ENCODE assay signal across 1 cellular context in the genomic region with DNA sequence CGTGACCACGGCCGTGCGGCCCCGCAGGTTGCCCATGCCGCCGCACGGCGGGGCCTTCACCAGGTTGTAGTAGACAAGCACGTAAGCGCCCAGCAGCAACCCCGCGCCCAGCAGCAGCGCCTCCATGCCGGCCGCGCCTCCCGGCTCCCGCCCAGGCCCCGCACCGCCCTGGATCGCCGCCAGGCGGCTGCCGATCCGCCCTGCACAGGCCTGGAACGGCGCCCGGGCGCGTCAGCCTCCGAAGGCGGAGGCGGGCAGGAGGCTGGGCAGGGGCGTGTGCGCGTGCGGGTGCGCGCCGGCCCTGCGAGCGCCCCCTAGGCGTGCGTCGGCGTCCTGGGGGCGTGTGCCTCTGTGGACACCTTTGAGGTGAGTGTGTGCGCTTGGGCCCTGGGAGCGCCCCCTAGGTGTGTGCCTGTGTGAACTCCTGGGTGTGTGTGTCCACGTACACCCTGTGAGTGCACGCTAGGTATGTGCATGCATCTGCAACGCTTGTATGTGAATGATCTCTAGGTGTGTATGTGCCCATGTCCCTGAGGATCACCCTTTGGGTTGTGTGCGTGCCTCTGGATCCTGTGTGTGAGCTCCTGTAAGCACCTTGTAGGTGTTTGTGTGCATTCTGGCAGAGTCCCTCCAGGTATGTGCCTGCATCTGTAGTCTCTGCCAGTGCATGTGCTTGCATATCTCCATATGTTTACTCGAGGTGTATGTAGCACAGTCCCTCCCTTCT.
TF ChIP-seq lines count a peak whose summit lies in the region.

TSS of gene DHRS13 (minus strand) at position 261 of the 727 bp plus-strand sequence. CDS start at position 126, 135 bp downstream.

TF ChIP-seq in K562, 482 proteins besides CTCF, POLR2A, EP300 and RAD21 (continued from another document and continues in another):
- no peak; the same call in 1 of the 2 replicates for TF ChIP-seq MGA (IDR thresholded peaks at IDR 0.05)
- peak; percentile 44; the same call in 1 of the 2 replicates for TF ChIP-seq RUNX1 (IDR thresholded peaks at IDR 0.05; ENCODE audit: low read depth)
- no peak for TF ChIP-seq SMAD3 (CRISPR knock-in tag; conservative IDR thresholded peaks at IDR 0.05)
- TF ChIP-seq E2F4 (CRISPR knock-in tag; IDR thresholded peaks at IDR 0.05; ENCODE audit: low read depth) = no peak
- TF ChIP-seq CHCHD3 (CRISPR knock-in tag; IDR thresholded peaks at IDR 0.05) = no peak
- TF ChIP-seq BRF1 (IDR thresholded peaks at IDR 0.05; ENCODE audit: borderline replicate concordance, extremely low read depth, insufficient read length) = no peak
- TF ChIP-seq ZNF282 (CRISPR knock-in tag; IDR thresholded peaks at IDR 0.05) = no peak
- peak; percentile 76 for TF ChIP-seq TAF1 (IDR thresholded peaks at IDR 0.05; ENCODE audit: control insufficient read depth, extremely low read depth, insufficient read depth, low read length, severe bottlenecking)
- TF ChIP-seq ARNT (IDR thresholded peaks at IDR 0.05) = no peak
- no peak for TF ChIP-seq FOXA1 (IDR thresholded peaks at IDR 0.05; ENCODE audit: borderline replicate concordance)
- no peak; the same call in 1 of the 2 replicates for TF ChIP-seq TCF7 (IDR thresholded peaks at IDR 0.05; ENCODE audit: borderline replicate concordance)
- no peak for TF ChIP-seq TAL1 (IDR thresholded peaks at IDR 0.05)
- TF ChIP-seq ZNF431 (CRISPR knock-in tag; IDR thresholded peaks at IDR 0.05) = no peak; the same call in 1 of the 2 replicates
- peak; percentile 84 for TF ChIP-seq RBFOX2 (IDR thresholded peaks at IDR 0.05; ENCODE audit: low read depth, low read length)
- peak; percentile 76 for TF ChIP-seq POLR2AphosphoS5 (IDR thresholded peaks at IDR 0.05; ENCODE audit: control insufficient read depth, insufficient read depth, low read depth, low read length)
- no peak for TF ChIP-seq HMG20A (CRISPR knock-in tag; conservative IDR thresholded peaks at IDR 0.05)
- no peak for TF ChIP-seq TSHZ1 (CRISPR knock-in tag; IDR thresholded peaks at IDR 0.05)
- TF ChIP-seq, protein P1, sequence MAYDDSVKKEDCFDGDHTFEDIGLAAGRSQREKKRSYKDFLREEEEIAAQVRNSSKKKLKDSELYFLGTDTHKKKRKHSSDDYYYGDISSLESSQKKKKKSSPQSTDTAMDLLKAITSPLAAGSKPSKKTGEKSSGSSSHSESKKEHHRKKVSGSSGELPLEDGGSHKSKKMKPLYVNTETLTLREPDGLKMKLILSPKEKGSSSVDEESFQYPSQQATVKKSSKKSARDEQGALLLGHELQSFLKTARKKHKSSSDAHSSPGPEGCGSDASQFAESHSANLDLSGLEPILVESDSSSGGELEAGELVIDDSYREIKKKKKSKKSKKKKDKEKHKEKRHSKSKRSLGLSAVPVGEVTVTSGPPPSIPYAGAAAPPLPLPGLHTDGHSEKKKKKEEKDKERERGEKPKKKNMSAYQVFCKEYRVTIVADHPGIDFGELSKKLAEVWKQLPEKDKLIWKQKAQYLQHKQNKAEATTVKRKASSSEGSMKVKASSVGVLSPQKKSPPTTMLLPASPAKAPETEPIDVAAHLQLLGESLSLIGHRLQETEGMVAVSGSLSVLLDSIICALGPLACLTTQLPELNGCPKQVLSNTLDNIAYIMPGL (CRISPR knock-in tag; IDR thresholded peaks at IDR 0.05) = peak; percentile 98
- no peak for TF ChIP-seq BRCA1 (IDR thresholded peaks at IDR 0.05)
- no peak for TF ChIP-seq BRCA1 (CRISPR knock-in tag; IDR thresholded peaks at IDR 0.05)
- TF ChIP-seq FOS (IDR thresholded peaks at IDR 0.05; ENCODE audit: extremely low read depth, insufficient read length) = no peak
- TF ChIP-seq HMBOX1 (IDR thresholded peaks at IDR 0.05) = no peak
- TF ChIP-seq SRSF1 (IDR thresholded peaks at IDR 0.05; ENCODE audit: low read depth, low read length) = no peak
- TF ChIP-seq FOXJ2 (tag; IDR thresholded peaks at IDR 0.05) = no peak
- no peak for TF ChIP-seq NCOA2 (IDR thresholded peaks at IDR 0.05; ENCODE audit: partially characterized antibody in 2 of 2)
- TF ChIP-seq ZNF23 (CRISPR knock-in tag; IDR thresholded peaks at IDR 0.05) = no peak
- no peak for TF ChIP-seq MTA1 (IDR thresholded peaks at IDR 0.05; ENCODE audit: borderline replicate concordance)
- TF ChIP-seq ZNF146 (CRISPR knock-in tag; IDR thresholded peaks at IDR 0.05; ENCODE audit: unreplicated experiment) = peak; percentile 13
- peak; percentile 66; the same call in 1 of the 2 replicates for TF ChIP-seq ZNF766 (CRISPR knock-in tag; conservative IDR thresholded peaks at IDR 0.05)
- no peak for TF ChIP-seq SP2 (IDR thresholded peaks at IDR 0.05; ENCODE audit: extremely low read depth, low read depth, low read length, poor library complexity, severe bottlenecking)
- peak; percentile 89 for TF ChIP-seq ESRRA (IDR thresholded peaks at IDR 0.05; ENCODE audit: borderline replicate concordance, low read depth)
- TF ChIP-seq, protein P2, sequence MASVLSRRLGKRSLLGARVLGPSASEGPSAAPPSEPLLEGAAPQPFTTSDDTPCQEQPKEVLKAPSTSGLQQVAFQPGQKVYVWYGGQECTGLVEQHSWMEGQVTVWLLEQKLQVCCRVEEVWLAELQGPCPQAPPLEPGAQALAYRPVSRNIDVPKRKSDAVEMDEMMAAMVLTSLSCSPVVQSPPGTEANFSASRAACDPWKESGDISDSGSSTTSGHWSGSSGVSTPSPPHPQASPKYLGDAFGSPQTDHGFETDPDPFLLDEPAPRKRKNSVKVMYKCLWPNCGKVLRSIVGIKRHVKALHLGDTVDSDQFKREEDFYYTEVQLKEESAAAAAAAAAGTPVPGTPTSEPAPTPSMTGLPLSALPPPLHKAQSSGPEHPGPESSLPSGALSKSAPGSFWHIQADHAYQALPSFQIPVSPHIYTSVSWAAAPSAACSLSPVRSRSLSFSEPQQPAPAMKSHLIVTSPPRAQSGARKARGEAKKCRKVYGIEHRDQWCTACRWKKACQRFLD (CRISPR knock-in tag; IDR thresholded peaks at IDR 0.05) = peak; percentile 66; the same call in 1 of the 2 replicates
- no peak for TF ChIP-seq MECOM (CRISPR knock-in tag; IDR thresholded peaks at IDR 0.05)
- no peak for TF ChIP-seq ZNF165 (CRISPR knock-in tag; IDR thresholded peaks at IDR 0.05; ENCODE audit: borderline replicate concordance)
- TF ChIP-seq POU5F1 (IDR thresholded peaks at IDR 0.05; ENCODE audit: borderline replicate concordance, low read depth, low read length, partially characterized antibody) = no peak
- TF ChIP-seq MCM7 (IDR thresholded peaks at IDR 0.05) = no peak
- peak; percentile 88 for TF ChIP-seq SP1 (CRISPR knock-in tag; IDR thresholded peaks at IDR 0.05)
- no peak for TF ChIP-seq ZNF561 (CRISPR knock-in tag; conservative IDR thresholded peaks at IDR 0.05)
- peak; percentile 56 for TF ChIP-seq ATF1 (CRISPR knock-in tag; IDR thresholded peaks at IDR 0.05)
- TF ChIP-seq ATF1 (tag; IDR thresholded peaks at IDR 0.05) = peak; percentile 92
- TF ChIP-seq NR2C1 (IDR thresholded peaks at IDR 0.05) = no peak
- TF ChIP-seq NR2C1 (tag; IDR thresholded peaks at IDR 0.05) = no peak
